Comparison of ENCODE assay signal across 20 cellular contexts in the genomic region with DNA sequence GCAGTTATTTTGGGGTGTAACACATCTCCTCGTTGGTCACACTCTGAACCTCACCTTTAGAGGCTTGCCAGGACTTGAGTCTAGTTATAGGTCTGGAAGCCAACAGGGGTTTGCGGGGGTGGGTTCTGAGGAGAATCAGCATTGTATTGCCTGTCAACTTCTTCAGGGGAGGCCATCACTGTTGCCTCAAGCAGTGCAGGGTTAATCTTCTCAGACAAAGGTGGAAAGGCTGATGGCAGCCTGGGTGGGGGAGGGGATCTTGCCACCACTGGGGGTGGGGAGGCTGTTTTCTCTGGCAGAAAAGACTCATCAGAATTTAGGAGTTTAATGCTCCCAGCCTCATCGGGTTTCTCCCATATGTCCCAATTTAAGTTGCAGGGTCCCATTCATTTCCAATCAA.
DNase-seq lines count a peak whose midpoint lies in the region; ATAC-seq and TF ChIP-seq lines count a peak whose summit lies in the region.
"Had no signal": no experiment of that assay in that cellular context is flagged by ENCODE, and none has a peak within 500 bp of the region (broad histone marks: within the 10 kb centered on the region; RNA-seq: fewer than 3 reads in every experiment).

No MANE protein-coding gene starts in this region.

- WGBS in H9 (ENCODE audit: extremely low coverage, insufficient read length, low lambda C conversion rate), result no CpG with 5 or more reads among the region's 3 CpGs

- H4K5ac ChIP-seq in H9 (ENCODE audit: insufficient read length, low read depth, low read length), result no peak overlapping the region

- no peaks in the 10 kb centered on the region for H3K79me1 ChIP-seq in H9 (ENCODE audit: insufficient read depth, low read depth, low read length, poor library complexity, severe bottlenecking)

- no peak overlapping the region for H2BK15ac ChIP-seq in H9 (ENCODE audit: low read depth, low read length)

- no peaks in the 10 kb centered on the region for H3K27me3 Mint-ChIP-seq in H9 (ENCODE audit: low read depth)
- no peaks in the 10 kb centered on the region for H3K27me3 Mint-ChIP-seq in WTC11 (ENCODE audit: low read depth)
- H3K27me3 Mint-ChIP-seq in progenitor cell of endocrine pancreas, result no peaks in the 10 kb centered on the region
- no peaks in the 10 kb centered on the region for H3K27me3 Mint-ChIP-seq in activated CD4-positive, alpha-beta T cell treated with anti-CD3 and anti-CD28 coated beads, Interleukin-2, amount 10 ng/mL, durations not matched to agents 24 days and 14 days
- H3K27me3 Mint-ChIP-seq: CD4-positive, CD25-positive, alpha-beta regulatory T cell; CD8-positive, alpha-beta memory T cell; IgD-negative memory B cell had no signal

- no peak overlapping the region for H3K27ac ChIP-seq in H9 (ENCODE audit: insufficient read length, low read depth, low read length)

- H4K20me1 ChIP-seq in H9 (ENCODE audit: control insufficient read depth, insufficient read depth, insufficient read length), result no peaks in the 10 kb centered on the region

- H3K14ac ChIP-seq in H9 (ENCODE audit: insufficient read depth, low read length), result no peak overlapping the region

- no peak overlapping the region for H4K91ac ChIP-seq in H9 (ENCODE audit: insufficient read length, low read depth, low read length)

- H3K9me3 ChIP-seq in H9 (ENCODE audit: control insufficient read depth, low read depth, low read length), result no peaks in the 10 kb centered on the region
- H3K9me3 ChIP-seq: BE2C had no signal

- no peak overlapping the region for H3K4me3 Mint-ChIP-seq in H9
- H3K4me3 Mint-ChIP-seq in WTC11, result no peak overlapping the region
- H3K4me3 Mint-ChIP-seq in progenitor cell of endocrine pancreas (ENCODE audit: low read depth), result no peak overlapping the region
- H3K4me3 Mint-ChIP-seq in activated CD4-positive, alpha-beta T cell treated with anti-CD3 and anti-CD28 coated beads, Interleukin-2, amount 10 ng/mL, durations not matched to agents 24 days and 14 days, result no peak overlapping the region
- H3K4me3 Mint-ChIP-seq: CD4-positive, CD25-positive, alpha-beta regulatory T cell; CD8-positive, alpha-beta memory T cell; GM23338; IgD-negative memory B cell had no signal

- H3K4me2 ChIP-seq in H9 (ENCODE audit: insufficient read depth, insufficient read length, low read length), result no peak overlapping the region
- H3K4me2 ChIP-seq: GM23338 had no signal

- H4K8ac ChIP-seq in H9 (replicated peaks; ENCODE audit: insufficient read length, low read depth, low read length), result no peak overlapping the region

- no peak overlapping the region for H3K23ac ChIP-seq in H9 (ENCODE audit: insufficient read length, low read depth, low read length)

- no peak overlapping the region for H2AK5ac ChIP-seq in H9 (ENCODE audit: insufficient read length, low read length)

- CTCF ChIA-PET in WTC11 (lab: Charles Lee), result no interaction called here

- no peaks in the 10 kb centered on the region for H3K79me2 ChIP-seq in H9 (ENCODE audit: insufficient read depth, low read length)

- POLR2A ChIA-PET in WTC11 (lab: Charles Lee), result no interaction called here

- H3K9ac ChIP-seq in H9 (ENCODE audit: extremely low read depth, insufficient read length, low read length), result no peak overlapping the region

- H3K36me3 Mint-ChIP-seq in H9 (ENCODE audit: insufficient read depth in 1 of 3, low read depth in 3 of 3) (peaks cover 0 to 16% (median 9%) of the 10 kb centered on the region in 3 experiments; a peak in 3 of 7 replicates), WTC11 (no peaks in the 10 kb centered on the region), progenitor cell of endocrine pancreas (ENCODE audit: insufficient read depth) (no peaks in the 10 kb centered on the region)
- H3K36me3 Mint-ChIP-seq in activated CD4-positive, alpha-beta T cell treated with anti-CD3 and anti-CD28 coated beads, Interleukin-2, amount 10 ng/mL, durations not matched to agents 24 days and 14 days (ENCODE audit: low read depth), result no peaks in the 10 kb centered on the region
- H3K36me3 Mint-ChIP-seq: CD4-positive, CD25-positive, alpha-beta regulatory T cell; CD8-positive, alpha-beta memory T cell; IgD-negative memory B cell had no signal

- peaks cover 14 to 18% of the 10 kb centered on the region in 2 experiments for H3K4me1 Mint-ChIP-seq in H9
- H3K4me1 Mint-ChIP-seq in WTC11, result peaks cover 7% of the 10 kb centered on the region; the same call in 1 of the 2 replicates
- H3K4me1 Mint-ChIP-seq in progenitor cell of endocrine pancreas (ENCODE audit: low read depth), result no peaks in the 10 kb centered on the region
- H3K4me1 Mint-ChIP-seq in activated CD4-positive, alpha-beta T cell treated with anti-CD3 and anti-CD28 coated beads, Interleukin-2, amount 10 ng/mL, durations not matched to agents 24 days and 14 days, result no peaks in the 10 kb centered on the region
- H3K4me1 Mint-ChIP-seq: CD4-positive, CD25-positive, alpha-beta regulatory T cell; CD8-positive, alpha-beta memory T cell; GM23338; IgD-negative memory B cell had no signal

- no peak overlapping the region for H2AFZ ChIP-seq in H9 (ENCODE audit: low read length)
- H2AFZ ChIP-seq: GM23338 had no signal

- no peak overlapping the region for H3K4ac ChIP-seq in H9 (ENCODE audit: low read depth, low read length)

- peak overlapping the region in 2 of 3 experiments; percentile 32 to 79; a peak in 4 of 7 replicates for H3K27ac Mint-ChIP-seq in H9
- no peak overlapping the region for H3K27ac Mint-ChIP-seq in WTC11
- H3K27ac Mint-ChIP-seq in progenitor cell of endocrine pancreas, result peak overlapping the region; percentile 15
- no peak overlapping the region for H3K27ac Mint-ChIP-seq in activated CD4-positive, alpha-beta T cell treated with anti-CD3 and anti-CD28 coated beads, Interleukin-2, amount 10 ng/mL, durations not matched to agents 24 days and 14 days
- H3K27ac Mint-ChIP-seq: CD4-positive, CD25-positive, alpha-beta regulatory T cell; CD8-positive, alpha-beta memory T cell; GM23338; IgD-negative memory B cell had no signal

- TF ChIP-seq CTCF in H9 (conservative IDR thresholded peaks at IDR 0.05), result no peak
- no peak for TF ChIP-seq CTCF in WTC11 (IDR thresholded peaks at IDR 0.05)
- TF ChIP-seq CTCF in progenitor cell of endocrine pancreas (IDR thresholded peaks at IDR 0.05; ENCODE audit: unreplicated experiment), result no peak

- H3K27me3 ChIP-seq in H9 (ENCODE audit: insufficient read depth, low read length), result no peaks in the 10 kb centered on the region
- H3K27me3 ChIP-seq: BE2C had no signal

- H2BK20ac ChIP-seq in H9 (ENCODE audit: low read depth, low read length, poor library complexity, severe bottlenecking), result no peak overlapping the region

- H3K4me1 ChIP-seq in H9 (ENCODE audit: insufficient read depth, low read length), result no peaks in the 10 kb centered on the region
- H3K4me1 ChIP-seq: BE2C had no signal

- H2BK12ac ChIP-seq in H9 (ENCODE audit: insufficient read length, low read depth, low read length), result no peak overlapping the region

- H3K18ac ChIP-seq in H9 (ENCODE audit: insufficient read length, low read depth, low read length), result no peak overlapping the region

- intact Hi-C loops in activated CD4-positive, alpha-beta T cell treated with anti-CD3 and anti-CD28 coated beads, Interleukin-2, amount 10 ng/mL, durations not matched to agents 24 days and 14 days (cut with micrococcal nuclease), result no loop called here

- no peak for ATAC-seq in WTC11
- ATAC-seq: GM23338, HepG2 had no signal

- no peak overlapping the region for H2BK5ac ChIP-seq in H9 (ENCODE audit: insufficient read length, low read length)

- DNase-seq in H9 (no peak), WTC11 (ENCODE audit: low spot score) (peak; percentile 5), iPS-NIHi11 (ENCODE audit: low spot score) (peak; percentile 3), progenitor cell of endocrine pancreas (ENCODE audit: low spot score, unreplicated experiment) (no peak)
- DNase-seq in stimulated activated CD8-positive, alpha-beta memory T cell treated with anti-CD3 and anti-CD28 coated beads, Interleukin-4, amount 100 ng/mL, for 48 hours, result no peak
- DNase-seq in activated CD4-positive, alpha-beta T cell treated with anti-CD3 and anti-CD28 coated beads, Interleukin-2, amount 10 ng/mL, durations not matched to agents 24 days and 14 days, result no peak
- no peak for DNase-seq in activated naive CD4-positive, alpha-beta T cell treated with Interleukin-2 at 50 U/mL for 16 hours
- DNase-seq: ACHN; BE2C; C1 segment of cervical spinal cord; CD4-positive, CD25-positive, alpha-beta regulatory T cell; CD8-positive, alpha-beta memory T cell; COR-L47; DMS 273 treated with DMSO at 0.1 percent for 48 hours; DMS53; DND-41; EL had no signal

- H2BK120ac ChIP-seq in H9 (ENCODE audit: low read depth, low read length, poor library complexity, severe bottlenecking), result no peak overlapping the region

- H3K9me3 Mint-ChIP-seq in H9, result peaks cover 12 to 28% of the 10 kb centered on the region in 2 experiments
- peaks cover 7% of the 10 kb centered on the region for H3K9me3 Mint-ChIP-seq in WTC11
- H3K9me3 Mint-ChIP-seq in progenitor cell of endocrine pancreas (ENCODE audit: low read depth), result peaks cover 7% of the 10 kb centered on the region
- no peaks in the 10 kb centered on the region for H3K9me3 Mint-ChIP-seq in activated CD4-positive, alpha-beta T cell treated with anti-CD3 and anti-CD28 coated beads, Interleukin-2, amount 10 ng/mL, durations not matched to agents 24 days and 14 days

- H3K56ac ChIP-seq in H9 (ENCODE audit: insufficient read length, low read depth, low read length), result no peak overlapping the region

- no peaks in the 10 kb centered on the region for H3K23me2 ChIP-seq in H9 (ENCODE audit: insufficient read length, low read depth, low read length, poor library complexity, severe bottlenecking)

- no peak overlapping the region for H3T11ph ChIP-seq in H9 (ENCODE audit: low read length)

TF ChIP-seq in WTC11, 78 proteins besides CTCF, POLR2A, EP300 and RAD21:
- TF ChIP-seq, protein P1, sequence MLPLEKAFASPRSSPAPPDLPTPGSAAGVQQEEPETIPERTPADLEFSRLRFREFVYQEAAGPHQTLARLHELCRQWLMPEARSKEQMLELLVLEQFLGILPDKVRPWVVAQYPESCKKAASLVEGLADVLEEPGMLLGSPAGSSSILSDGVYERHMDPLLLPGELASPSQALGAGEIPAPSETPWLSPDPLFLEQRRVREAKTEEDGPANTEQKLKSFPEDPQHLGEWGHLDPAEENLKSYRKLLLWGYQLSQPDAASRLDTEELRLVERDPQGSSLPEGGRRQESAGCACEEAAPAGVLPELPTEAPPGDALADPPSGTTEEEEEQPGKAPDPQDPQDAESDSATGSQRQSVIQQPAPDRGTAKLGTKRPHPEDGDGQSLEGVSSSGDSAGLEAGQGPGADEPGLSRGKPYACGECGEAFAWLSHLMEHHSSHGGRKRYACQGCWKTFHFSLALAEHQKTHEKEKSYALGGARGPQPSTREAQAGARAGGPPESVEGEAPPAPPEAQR (CRISPR knock-in tag; IDR thresholded peaks at IDR 0.05), result no peak

Comparison
In these comparisons a context has a peak if more than half of its experiments do, and no peak if none do; other contexts are left out.
1. DNase-seq: peak in WTC11 (single experiment) and iPS-NIHi11 (single experiment); none in H9 (single experiment), progenitor cell of endocrine pancreas (single experiment), stimulated activated CD8-positive, alpha-beta memory T cell treated with anti-CD3 and anti-CD28 coated beads, Interleukin-4, amount 100 ng/mL, for 48 hours (single experiment), activated CD4-positive, alpha-beta T cell treated with anti-CD3 and anti-CD28 coated beads, Interleukin-2, amount 10 ng/mL, durations not matched to agents 24 days and 14 days (single experiment) and activated naive CD4-positive, alpha-beta T cell treated with Interleukin-2 at 50 U/mL for 16 hours (single experiment).
2. H3K27ac Mint-ChIP-seq: peak in H9 (2 of 3) and progenitor cell of endocrine pancreas (single experiment); none in WTC11 (single experiment) and activated CD4-positive, alpha-beta T cell treated with anti-CD3 and anti-CD28 coated beads, Interleukin-2, amount 10 ng/mL, durations not matched to agents 24 days and 14 days (single experiment).